ENCODE assay signal across 18 cellular contexts in genomic region chr1:41510531-41511238, GRCh38. TPM values are rescaled to one million over a fixed set of nuclear protein-coding genes. Genes with fewer than 3 reads are reported as not detected.
DNase-seq lines count a peak whose midpoint lies in the region; ATAC-seq, FAIRE-seq and TF ChIP-seq lines count a peak whose summit lies in the region.
"Had no signal": no experiment of that assay in that cellular context is flagged by ENCODE, and none has a peak within 500 bp of the region (broad histone marks: within the 10 kb centered on the region; RNA-seq: fewer than 3 reads in every experiment).

No MANE protein-coding gene starts in this region.

- CTCF ChIA-PET in MCF 10A (lab: Yijun Ruan, JAX), result no interaction called here

- TF ChIP-seq CTCF in MCF 10A (IDR thresholded peaks at IDR 0.05; ENCODE audit: unreplicated experiment) (no peak), breast epithelium (IDR thresholded peaks at IDR 0.05) (no peak)

- intact Hi-C loops in MCF 10A (cut with micrococcal nuclease), result no loop called here
- intact Hi-C loops in breast epithelium (cut with DNase I; ENCODE audit: low total_unique reads), result no loop called here
- intact Hi-C loops in activated T-helper 1 cell treated with anti-CD3 and anti-CD28 coated beads, Interleukin-12 subunit alpha, Interleukin-12 subunit beta, Interleukin-2, Interleukin-4 antibody, amounts not matched to agents 30 ng/mL and 10 ng/mL and 1 ng/mL, durations not matched to agents 14 hours and 24 hours and 36 hours (cut with micrococcal nuclease), result no loop called here

- H3K9me3 Mint-ChIP-seq in MCF 10A (ENCODE audit: unreplicated experiment), result no peaks in the 10 kb centered on the region
- H3K9me3 Mint-ChIP-seq in activated T-helper 1 cell treated with anti-CD3 and anti-CD28 coated beads, Interleukin-12 subunit alpha, Interleukin-12 subunit beta, Interleukin-2, Interleukin-4 antibody, amounts not matched to agents 30 ng/mL and 10 ng/mL and 1 ng/mL, durations not matched to agents 14 hours and 24 hours and 36 hours, result no peaks in the 10 kb centered on the region
- no peaks in the 10 kb centered on the region for H3K9me3 Mint-ChIP-seq in stimulated activated effector memory CD8-positive, alpha-beta T cell treated with anti-CD3 and anti-CD28 coated beads, Interleukin-12 subunit alpha, Interleukin-12 subunit beta, amount 100 ng/mL, for 72 hours
- H3K9me3 Mint-ChIP-seq: CD4-positive, alpha-beta memory T cell; HFFc6 had no signal

- H4K20me1 ChIP-seq in BLaER1, result peaks cover 28% of the 10 kb centered on the region

- no peak overlapping the region for H3K9ac ChIP-seq in BLaER1

- peak; percentile 14 for ATAC-seq in stimulated activated effector memory CD8-positive, alpha-beta T cell treated with anti-CD3 and anti-CD28 coated beads, Interleukin-12 subunit alpha, Interleukin-12 subunit beta, amount 100 ng/mL, for 72 hours
- no peak for ATAC-seq in GM18867 (IDR thresholded peaks at IDR 0.05; ENCODE audit: unreplicated experiment)

- peaks cover 7% of the 10 kb centered on the region for H3K36me3 Mint-ChIP-seq in MCF 10A (ENCODE audit: insufficient read depth, unreplicated experiment)
- H3K36me3 Mint-ChIP-seq in activated T-helper 1 cell treated with anti-CD3 and anti-CD28 coated beads, Interleukin-12 subunit alpha, Interleukin-12 subunit beta, Interleukin-2, Interleukin-4 antibody, amounts not matched to agents 30 ng/mL and 10 ng/mL and 1 ng/mL, durations not matched to agents 14 hours and 24 hours and 36 hours (ENCODE audit: low read depth), result peaks cover 29% of the 10 kb centered on the region
- peaks cover 71% of the 10 kb centered on the region for H3K36me3 Mint-ChIP-seq in stimulated activated effector memory CD8-positive, alpha-beta T cell treated with anti-CD3 and anti-CD28 coated beads, Interleukin-12 subunit alpha, Interleukin-12 subunit beta, amount 100 ng/mL, for 72 hours

- H3K27me3 Mint-ChIP-seq in MCF 10A (ENCODE audit: insufficient read depth, unreplicated experiment), result no peaks in the 10 kb centered on the region
- H3K27me3 Mint-ChIP-seq in activated T-helper 1 cell treated with anti-CD3 and anti-CD28 coated beads, Interleukin-12 subunit alpha, Interleukin-12 subunit beta, Interleukin-2, Interleukin-4 antibody, amounts not matched to agents 30 ng/mL and 10 ng/mL and 1 ng/mL, durations not matched to agents 14 hours and 24 hours and 36 hours (ENCODE audit: insufficient read depth), result no peaks in the 10 kb centered on the region
- H3K27me3 Mint-ChIP-seq: CD4-positive, alpha-beta memory T cell had no signal

- no peak for DNase-seq in MCF 10A (ENCODE audit: unreplicated experiment)
- DNase-seq in breast epithelium (ENCODE audit: low spot score in 2 of 2), result no peak
- DNase-seq in activated T-helper 1 cell treated with anti-CD3 and anti-CD28 coated beads, Interleukin-12 subunit alpha, Interleukin-12 subunit beta, Interleukin-2, Interleukin-4 antibody, amounts not matched to agents 30 ng/mL and 10 ng/mL and 1 ng/mL, durations not matched to agents 14 hours and 24 hours and 36 hours (ENCODE audit: low spot score), result no peak
- DNase-seq in stimulated activated effector memory CD8-positive, alpha-beta T cell treated with anti-CD3 and anti-CD28 coated beads, Interleukin-12 subunit alpha, Interleukin-12 subunit beta, amount 100 ng/mL, for 72 hours (ENCODE audit: low spot score in 2 of 2), result no peak
- DNase-seq in GM12892 (ENCODE audit: insufficient read length), result no peak
- DNase-seq in cerebellar nuclear complex (lab: John Stamatoyannopoulos, UW), result no peak
- DNase-seq: ACHN; CD4-positive, alpha-beta memory T cell; DMS79; HCEC 1CT; HFFc6; IMR-90 had no signal

- H3K27ac Mint-ChIP-seq in MCF 10A (ENCODE audit: low read depth, unreplicated experiment), result peak overlapping the region; percentile 64
- H3K27ac Mint-ChIP-seq in activated T-helper 1 cell treated with anti-CD3 and anti-CD28 coated beads, Interleukin-12 subunit alpha, Interleukin-12 subunit beta, Interleukin-2, Interleukin-4 antibody, amounts not matched to agents 30 ng/mL and 10 ng/mL and 1 ng/mL, durations not matched to agents 14 hours and 24 hours and 36 hours, result peak overlapping the region; percentile 67
- peak overlapping the region; percentile 69 for H3K27ac Mint-ChIP-seq in stimulated activated effector memory CD8-positive, alpha-beta T cell treated with anti-CD3 and anti-CD28 coated beads, Interleukin-12 subunit alpha, Interleukin-12 subunit beta, amount 100 ng/mL, for 72 hours
- H3K27ac Mint-ChIP-seq: CD4-positive, alpha-beta memory T cell; HFFc6 had no signal

- peaks cover under 1 to 3% of the 10 kb centered on the region in 2 donors for H3K4me1 ChIP-seq in breast epithelium
- peaks cover 23% of the 10 kb centered on the region for H3K4me1 ChIP-seq in BLaER1

- TF ChIP-seq POLR2A in breast epithelium (IDR thresholded peaks at IDR 0.05) (no peak), GM12892 (IDR thresholded peaks at IDR 0.05; ENCODE audit: low read depth, low read length) (no peak)

- FAIRE-seq in GM12892 (lab: Jason Lieb, UNC), result no peak
- FAIRE-seq: GM12891, GM19239 had no signal

- no peak overlapping the region for H3K27ac ChIP-seq in breast epithelium
- H3K27ac ChIP-seq in BLaER1, result no peak overlapping the region
- H3K27ac ChIP-seq: C4-2B, HL-60 had no signal

- no peak overlapping the region for H3K4me3 ChIP-seq in breast epithelium
- no peak overlapping the region for H3K4me3 ChIP-seq in BLaER1

- H3K9me3 ChIP-seq in breast epithelium (no peaks in the 10 kb centered on the region), BLaER1 (no peaks in the 10 kb centered on the region)

- no peaks in the 10 kb centered on the region for H3K27me3 ChIP-seq in breast epithelium
- peaks cover 5% of the 10 kb centered on the region; the same call in 1 of the 2 replicates for H3K27me3 ChIP-seq in BLaER1

- H3K4me1 Mint-ChIP-seq in MCF 10A (ENCODE audit: insufficient read depth, unreplicated experiment), result peaks cover 11% of the 10 kb centered on the region
- no peaks in the 10 kb centered on the region for H3K4me1 Mint-ChIP-seq in activated T-helper 1 cell treated with anti-CD3 and anti-CD28 coated beads, Interleukin-12 subunit alpha, Interleukin-12 subunit beta, Interleukin-2, Interleukin-4 antibody, amounts not matched to agents 30 ng/mL and 10 ng/mL and 1 ng/mL, durations not matched to agents 14 hours and 24 hours and 36 hours (ENCODE audit: low read depth)
- H3K4me1 Mint-ChIP-seq in stimulated activated effector memory CD8-positive, alpha-beta T cell treated with anti-CD3 and anti-CD28 coated beads, Interleukin-12 subunit alpha, Interleukin-12 subunit beta, amount 100 ng/mL, for 72 hours, result no peaks in the 10 kb centered on the region

- POLR2A ChIA-PET in MCF 10A (lab: Yijun Ruan, JAX), result no interaction called here

- H3K4me2 ChIP-seq in BLaER1, result peak overlapping the region; percentile 64

- no peaks in the 10 kb centered on the region for H3K36me3 ChIP-seq in breast epithelium
- H3K36me3 ChIP-seq in BLaER1, result peaks cover 3% of the 10 kb centered on the region; the same call in 1 of the 2 replicates

- H3K4me3 Mint-ChIP-seq in MCF 10A (ENCODE audit: unreplicated experiment), result no peak overlapping the region
- no peak overlapping the region for H3K4me3 Mint-ChIP-seq in activated T-helper 1 cell treated with anti-CD3 and anti-CD28 coated beads, Interleukin-12 subunit alpha, Interleukin-12 subunit beta, Interleukin-2, Interleukin-4 antibody, amounts not matched to agents 30 ng/mL and 10 ng/mL and 1 ng/mL, durations not matched to agents 14 hours and 24 hours and 36 hours
- H3K4me3 Mint-ChIP-seq in stimulated activated effector memory CD8-positive, alpha-beta T cell treated with anti-CD3 and anti-CD28 coated beads, Interleukin-12 subunit alpha, Interleukin-12 subunit beta, amount 100 ng/mL, for 72 hours, result no peak overlapping the region
- H3K4me3 Mint-ChIP-seq: CD4-positive, alpha-beta memory T cell; HFFc6 had no signal

- BruUV-seq in MCF 10A (replicated peaks; lab: Mats Ljungman, UMichigan), result no TSS peak

RNA-seq across cellular contexts. Expression of gene EDN2, which starts 26.2 kb away (rescaled TPM):
- total RNA-seq in MCF 10A (2022) (0.58 and 0.66 TPM in 2 replicates), breast epithelium (1 to 10 TPM in 2 of 3 donors, not detected in 1; 2.3 to 3.8 TPM)
- not detected in 2 replicates for total RNA-seq in activated T-helper 1 cell treated with anti-CD3 and anti-CD28 coated beads, Interleukin-12 subunit alpha, Interleukin-12 subunit beta, Interleukin-2, Interleukin-4 antibody, amounts not matched to agents 30 ng/mL and 10 ng/mL and 1 ng/mL, durations not matched to agents 14 hours and 24 hours and 36 hours
- polyA plus RNA-seq in GM12892 (2012; ENCODE audit: missing spikeins), result 0.51 TPM
- total RNA-seq: CD4-positive, alpha-beta memory T cell; HFFc6; IMR-90 had no signal
- polyA plus RNA-seq: CD4-positive, alpha-beta memory T cell had no signal
